Comparison of ENCODE assay signal across 8 cellular contexts in the genomic region with DNA sequence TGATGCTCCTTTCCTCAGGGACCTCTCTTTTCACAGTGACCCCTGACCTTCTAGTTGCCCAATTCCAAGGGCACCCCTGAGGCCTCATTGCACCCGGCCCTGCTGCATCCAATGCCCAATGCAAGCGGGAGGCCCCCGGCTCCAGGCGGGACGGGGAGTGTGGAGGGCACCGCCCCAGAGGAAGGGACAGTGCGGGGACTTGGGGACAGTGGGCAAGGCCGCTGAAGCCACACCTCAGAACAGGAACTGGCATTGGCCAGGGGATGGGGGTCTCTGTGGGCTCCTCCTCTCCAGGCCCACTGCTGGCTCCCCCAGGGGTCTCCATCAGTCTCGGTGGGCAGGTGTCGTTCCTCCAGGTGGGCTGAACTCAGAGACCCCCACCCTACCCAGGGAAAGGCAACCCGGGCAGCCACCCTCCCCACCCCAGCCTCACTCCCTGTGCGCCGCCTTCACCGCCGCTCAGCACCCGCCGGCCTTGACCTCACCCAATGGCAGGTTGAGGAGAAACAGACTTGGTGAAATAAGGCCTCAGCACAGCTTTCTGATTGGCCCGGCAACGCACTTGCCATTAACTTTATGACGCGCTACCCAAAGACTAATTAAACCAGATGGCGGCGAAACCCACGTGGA.
"Had no signal": no experiment of that assay in that cellular context is flagged by ENCODE, and none has a peak within 500 bp of the region (broad histone marks: within the 10 kb centered on the region; RNA-seq: fewer than 3 reads in every experiment).

No MANE protein-coding gene starts in this region.

- ATAC-seq: GM12878 had no signal

- H3K4me3 ChIP-seq: GM12878 had no signal

- FAIRE-seq: G401.6, GM12878, GM12891, GM12892, GM18507, GM19239 had no signal

- DNase-seq: GDM1, GF-D8 had no signal
